Comparison of ENCODE assay signal across 8 cellular contexts in genomic region chr4:163679189-163679588, GRCh38.
DNase-seq lines count a peak whose midpoint lies in the region; ATAC-seq, FAIRE-seq and TF ChIP-seq lines count a peak whose summit lies in the region.

No MANE protein-coding gene starts in this region.

- H3K9me2 ChIP-seq in DOHH2 (replicated peaks; ENCODE audit: control insufficient read depth, low read length): no peaks in the 10 kb centered on the region

- H4K20me1 ChIP-seq in DOHH2 (ENCODE audit: control insufficient read depth, insufficient read depth, low read depth, low read length) (no peaks in the 10 kb centered on the region), keratinocyte (ENCODE audit: control insufficient read depth, extremely low read depth, insufficient read depth, low read length) (no peaks in the 10 kb centered on the region)

- dilution Hi-C loops in keratinocyte (cut with MboI; ENCODE audit: extremely low pct_ligation_motif_present, low sequenced_read_pairs): no loop called here

- H3K27me3 ChIP-seq in DOHH2 (ENCODE audit: control insufficient read depth, low read length): no peaks in the 10 kb centered on the region
- no peaks in the 10 kb centered on the region for H3K27me3 ChIP-seq in keratinocyte (ENCODE audit: control insufficient read depth, extremely low read depth, insufficient read depth, low read length)

- ATAC-seq in HG02798 (IDR thresholded peaks at IDR 0.05; ENCODE audit: poor library complexity, unreplicated experiment) (no peak), HG03378 (IDR thresholded peaks at IDR 0.05; ENCODE audit: unreplicated experiment) (no peak), GM21528 (IDR thresholded peaks at IDR 0.05; ENCODE audit: low FRiP score, unreplicated experiment) (no peak), HG02610 (IDR thresholded peaks at IDR 0.05; ENCODE audit: unreplicated experiment) (no peak)

- H3K4me3 ChIP-seq in DOHH2 (ENCODE audit: low read length) (no peak overlapping the region), keratinocyte (ENCODE audit: control insufficient read depth in 2 of 3, extremely low read depth in 1 of 3, insufficient read depth in 2 of 3, low read depth in 1 of 3, low read length in 3 of 3) (no peak overlapping the region)

- no peak overlapping the region for H3K9ac ChIP-seq in keratinocyte (ENCODE audit: control insufficient read depth, extremely low read depth, insufficient read depth, low read length)

- H3K4me1 ChIP-seq in DOHH2 (ENCODE audit: control insufficient read depth, low read length): peaks cover 22% of the 10 kb centered on the region
- H3K4me1 ChIP-seq in keratinocyte (ENCODE audit: control insufficient read depth, extremely low read depth, insufficient read depth, low read length): no peaks in the 10 kb centered on the region

- peak; percentile 61 for DNase-seq in HCEC 1CT
- DNase-seq in RKO (ENCODE audit: low spot score): peak; percentile 69
- DNase-seq in keratinocyte (ENCODE audit: low read depth, low spot score): no peak

- H3K79me2 ChIP-seq in DOHH2 (ENCODE audit: control insufficient read depth, low read length): no peaks in the 10 kb centered on the region
- no peaks in the 10 kb centered on the region for H3K79me2 ChIP-seq in keratinocyte (ENCODE audit: control insufficient read depth, insufficient read depth, low read length)

- TF ChIP-seq CTCF in DOHH2 (IDR thresholded peaks at IDR 0.05; ENCODE audit: low read depth, low read length, poor library complexity, severe bottlenecking): peak; percentile 70
- peak in 2 of 3 experiments; percentile 16 to 60 for TF ChIP-seq CTCF in keratinocyte (optimal IDR thresholded peaks at IDR 0.05 in 1 of 3, IDR thresholded peaks at IDR 0.05 in 1 of 3, conservative IDR thresholded peaks at IDR 0.05 in 1 of 3; ENCODE audit: extremely low read depth in 1 of 3, insufficient read depth in 2 of 3, low read length in 3 of 3)

- no peak for FAIRE-seq in keratinocyte (lab: Jason Lieb, UNC)

- H3K4me2 ChIP-seq in DOHH2 (ENCODE audit: low read length) (no peak overlapping the region), keratinocyte (ENCODE audit: control insufficient read depth, extremely low read depth, insufficient read depth, low read depth, low read length) (no peak overlapping the region)

- H3K27ac ChIP-seq in DOHH2 (ENCODE audit: low read depth, low read length): no peak overlapping the region
- no peak overlapping the region for H3K27ac ChIP-seq in keratinocyte (ENCODE audit: control insufficient read depth, insufficient read depth, low read length)

- no peaks in the 10 kb centered on the region for H3K36me3 ChIP-seq in DOHH2 (ENCODE audit: control insufficient read depth, low read length)
- H3K36me3 ChIP-seq in keratinocyte (ENCODE audit: control insufficient read depth in 2 of 2, extremely low read depth in 1 of 2, insufficient read depth in 2 of 2, low read length in 2 of 2): no peaks in the 10 kb centered on the region

- H2AFZ ChIP-seq in keratinocyte (ENCODE audit: control insufficient read depth, low read length): no peak overlapping the region

- no peaks in the 10 kb centered on the region for H3K9me3 ChIP-seq in DOHH2 (ENCODE audit: control insufficient read depth, insufficient read depth, low read length)
- H3K9me3 ChIP-seq in keratinocyte (ENCODE audit: control insufficient read depth, low read depth, low read length): no peaks in the 10 kb centered on the region

- H3F3A ChIP-seq in DOHH2 (ENCODE audit: control insufficient read depth, insufficient read depth): peaks cover 5% of the 10 kb centered on the region; the same call in 1 of the 2 replicates

- no peaks in the 10 kb centered on the region for H3K9me1 ChIP-seq in keratinocyte (ENCODE audit: control insufficient read depth, extremely low read depth, insufficient read depth, low read length)
